In the genomic region with DNA sequence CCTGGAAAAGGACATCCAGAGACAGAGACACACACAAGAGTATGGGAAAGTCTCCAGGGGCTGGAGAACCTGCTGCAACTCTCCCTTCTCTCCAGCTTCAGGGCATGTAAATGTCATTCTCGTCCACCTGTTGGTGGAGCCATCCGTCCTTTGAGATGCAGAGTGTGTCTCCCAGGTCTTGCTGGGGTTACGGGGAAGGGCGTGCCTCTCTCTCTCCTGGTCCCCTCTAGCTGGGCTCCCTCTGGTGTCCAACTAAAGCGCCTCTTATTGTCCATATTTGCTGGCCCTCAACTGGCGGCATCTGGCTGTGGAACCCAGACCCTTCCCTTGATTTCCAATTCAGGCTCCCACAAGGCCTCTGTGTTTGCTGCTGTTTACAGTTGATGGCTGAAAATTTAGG, we compare ENCODE assay signal across 2 cellular contexts.
TF ChIP-seq lines count a peak whose summit lies in the region.

No MANE protein-coding gene starts in this region.

TF ChIP-seq in HCT116, 20 proteins besides CTCF, POLR2A, EP300 and RAD21:
- TF ChIP-seq, protein P1, sequence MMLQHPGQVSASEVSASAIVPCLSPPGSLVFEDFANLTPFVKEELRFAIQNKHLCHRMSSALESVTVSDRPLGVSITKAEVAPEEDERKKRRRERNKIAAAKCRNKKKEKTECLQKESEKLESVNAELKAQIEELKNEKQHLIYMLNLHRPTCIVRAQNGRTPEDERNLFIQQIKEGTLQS (IDR thresholded peaks at IDR 0.05), result no peak
- TF ChIP-seq EZH2 (IDR thresholded peaks at IDR 0.05) (no peak), CEBPB (IDR thresholded peaks at IDR 0.05; ENCODE audit: low read depth) (no peak), ELF1 (IDR thresholded peaks at IDR 0.05; ENCODE audit: borderline replicate concordance, low read depth) (no peak), EGR1 (IDR thresholded peaks at IDR 0.05; ENCODE audit: low read depth) (no peak)

TF ChIP-seq in H1, 55 proteins besides CTCF, POLR2A, EP300 and RAD21:
- TF ChIP-seq ASH2L (IDR thresholded peaks at IDR 0.05; ENCODE audit: low read length) (peak; percentile 21), NANOG (IDR thresholded peaks at IDR 0.05; ENCODE audit: insufficient read depth, low read depth, low read length, poor library complexity, severe bottlenecking) (no peak), BRCA1 (IDR thresholded peaks at IDR 0.05; ENCODE audit: low read depth, low read length) (no peak), RNF2 (IDR thresholded peaks at IDR 0.05; ENCODE audit: borderline replicate concordance, low read depth, low read length, missing control alignments, poor library complexity, severe bottlenecking) (no peak), HDAC2 (IDR thresholded peaks at IDR 0.05; ENCODE audit: borderline replicate concordance in 1 of 2, low read depth in 2 of 2, low read length in 2 of 2) (peak in 1 of 2 experiments; percentile 57; a peak in 1 of 4 replicates), SIN3A (conservative IDR thresholded peaks at IDR 0.05 in 1 of 2, IDR thresholded peaks at IDR 0.05 in 1 of 2; ENCODE audit: low read depth in 1 of 2, low read length in 2 of 2) (peak; percentile 35 to 68; a peak in 1 of 4 replicates), TBP (IDR thresholded peaks at IDR 0.05; ENCODE audit: low read depth, low read length) (no peak), TAF7 (optimal IDR thresholded peaks at IDR 0.05; ENCODE audit: borderline replicate concordance, low read depth, low read length) (no peak), SP1 (IDR thresholded peaks at IDR 0.05; ENCODE audit: low read depth, low read length) (no peak), CTBP2 (IDR thresholded peaks at IDR 0.05; ENCODE audit: borderline replicate concordance, insufficient read depth, insufficient read length, low read length) (peak; percentile 25), YY1 (IDR thresholded peaks at IDR 0.05; ENCODE audit: low read depth, low read length) (peak; percentile 66)
- TF ChIP-seq, protein P2, sequence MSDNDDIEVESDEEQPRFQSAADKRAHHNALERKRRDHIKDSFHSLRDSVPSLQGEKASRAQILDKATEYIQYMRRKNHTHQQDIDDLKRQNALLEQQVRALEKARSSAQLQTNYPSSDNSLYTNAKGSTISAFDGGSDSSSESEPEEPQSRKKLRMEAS (IDR thresholded peaks at IDR 0.05), result peak; percentile 18; the same call in 1 of the 2 replicates
- TF ChIP-seq, protein P3, sequence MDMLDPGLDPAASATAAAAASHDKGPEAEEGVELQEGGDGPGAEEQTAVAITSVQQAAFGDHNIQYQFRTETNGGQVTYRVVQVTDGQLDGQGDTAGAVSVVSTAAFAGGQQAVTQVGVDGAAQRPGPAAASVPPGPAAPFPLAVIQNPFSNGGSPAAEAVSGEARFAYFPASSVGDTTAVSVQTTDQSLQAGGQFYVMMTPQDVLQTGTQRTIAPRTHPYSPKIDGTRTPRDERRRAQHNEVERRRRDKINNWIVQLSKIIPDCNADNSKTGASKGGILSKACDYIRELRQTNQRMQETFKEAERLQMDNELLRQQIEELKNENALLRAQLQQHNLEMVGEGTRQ (IDR thresholded peaks at IDR 0.05; ENCODE audit: low read length), result no peak
- TF ChIP-seq, protein P4, sequence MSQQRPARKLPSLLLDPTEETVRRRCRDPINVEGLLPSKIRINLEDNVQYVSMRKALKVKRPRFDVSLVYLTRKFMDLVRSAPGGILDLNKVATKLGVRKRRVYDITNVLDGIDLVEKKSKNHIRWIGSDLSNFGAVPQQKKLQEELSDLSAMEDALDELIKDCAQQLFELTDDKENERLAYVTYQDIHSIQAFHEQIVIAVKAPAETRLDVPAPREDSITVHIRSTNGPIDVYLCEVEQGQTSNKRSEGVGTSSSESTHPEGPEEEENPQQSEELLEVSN (IDR thresholded peaks at IDR 0.05), result no peak
